ENCODE assay signal across 15 cellular contexts in genomic region chr5:68032240-68032762, GRCh38.
"Had no signal": no experiment of that assay in that cellular context is flagged by ENCODE, and none has a peak within 500 bp of the region (broad histone marks: within the 10 kb centered on the region; RNA-seq: fewer than 3 reads in every experiment).

No MANE protein-coding gene starts in this region.

- H2AFZ ChIP-seq: neural progenitor cell had no signal

- H3K27ac ChIP-seq: neural progenitor cell, ovary had no signal

- H3K4me1 Mint-ChIP-seq: stimulated activated naive B cell treated with anti-CD40 and anti-IgM and Interleukin-4, amounts not matched to agents 10 μg/mL and 1 μg/mL and 100 μg/mL, for 72 hours; stimulated activated naive CD8-positive, alpha-beta T cell treated with anti-CD3 and anti-CD28 coated beads, Interleukin-15, amount 100 ng/mL, for 72 hours had no signal

- DNase-seq: effector memory CD4-positive, alpha-beta T cell; mesenchymal stem cell; midbrain; nucleus accumbens; ovary; stimulated activated CD4-positive, alpha-beta T cell treated with anti-CD3 and anti-CD28 coated beads, Interleukin-2, amount 100 ng/mL, for 24 hours; stimulated activated CD4-positive, alpha-beta T cell treated with anti-CD3 and anti-CD28 coated beads, Interleukin-4, amount 100 ng/mL, for 4 hours; stimulated activated naive B cell treated with anti-CD40 and anti-IgM and Interleukin-4, amounts not matched to agents 10 μg/mL and 1 μg/mL and 100 μg/mL, for 72 hours; stimulated activated naive CD8-positive, alpha-beta T cell treated with anti-CD3 and anti-CD28 coated beads, Interleukin-15, amount 100 ng/mL, for 72 hours; substantia nigra had no signal

- H3K4me3 Mint-ChIP-seq: natural killer cell treated with Interleukin-12 subunit alpha and Interleukin-12 subunit beta and Interleukin-15 and Interleukin-18, amount 100 ng/mL, for 72 hours; neural progenitor cell; stimulated activated naive B cell treated with anti-CD40 and anti-IgM and Interleukin-4, amounts not matched to agents 10 μg/mL and 1 μg/mL and 100 μg/mL, for 72 hours; stimulated activated naive CD8-positive, alpha-beta T cell treated with anti-CD3 and anti-CD28 coated beads, Interleukin-15, amount 100 ng/mL, for 72 hours; type B pancreatic cell had no signal

- H3K27me3 Mint-ChIP-seq: stimulated activated naive CD8-positive, alpha-beta T cell treated with anti-CD3 and anti-CD28 coated beads, Interleukin-15, amount 100 ng/mL, for 72 hours; type B pancreatic cell had no signal

- H3K36me3 ChIP-seq: neural progenitor cell, ovary had no signal

- H3K9me3 ChIP-seq: ovary had no signal

- H3K9me3 Mint-ChIP-seq: natural killer cell treated with Interleukin-12 subunit alpha and Interleukin-12 subunit beta and Interleukin-15 and Interleukin-18, amount 100 ng/mL, for 72 hours; neural progenitor cell; stimulated activated naive CD8-positive, alpha-beta T cell treated with anti-CD3 and anti-CD28 coated beads, Interleukin-15, amount 100 ng/mL, for 72 hours had no signal

- H3K27me3 ChIP-seq: hepatocyte, neural progenitor cell, ovary had no signal

- H3K36me3 Mint-ChIP-seq: natural killer cell treated with Interleukin-12 subunit alpha and Interleukin-12 subunit beta and Interleukin-15 and Interleukin-18, amount 100 ng/mL, for 72 hours; neural progenitor cell; stimulated activated naive B cell treated with anti-CD40 and anti-IgM and Interleukin-4, amounts not matched to agents 10 μg/mL and 1 μg/mL and 100 μg/mL, for 72 hours; type B pancreatic cell had no signal

- H3K4me3 ChIP-seq: hepatocyte, lung, neural progenitor cell, ovary had no signal

- H3K27ac Mint-ChIP-seq: natural killer cell treated with Interleukin-12 subunit alpha and Interleukin-12 subunit beta and Interleukin-15 and Interleukin-18, amount 100 ng/mL, for 72 hours; stimulated activated naive B cell treated with anti-CD40 and anti-IgM and Interleukin-4, amounts not matched to agents 10 μg/mL and 1 μg/mL and 100 μg/mL, for 72 hours; stimulated activated naive CD8-positive, alpha-beta T cell treated with anti-CD3 and anti-CD28 coated beads, Interleukin-15, amount 100 ng/mL, for 72 hours; type B pancreatic cell had no signal

- H3K79me2 ChIP-seq: hepatocyte had no signal

- H3K4me2 ChIP-seq: hepatocyte, neural progenitor cell had no signal

- ATAC-seq: natural killer cell treated with Interleukin-12 subunit alpha and Interleukin-12 subunit beta and Interleukin-15 and Interleukin-18, amount 100 ng/mL, for 72 hours; stimulated activated naive B cell treated with anti-CD40 and anti-IgM and Interleukin-4, amounts not matched to agents 10 μg/mL and 1 μg/mL and 100 μg/mL, for 72 hours; stimulated activated naive CD8-positive, alpha-beta T cell treated with anti-CD3 and anti-CD28 coated beads, Interleukin-15, amount 100 ng/mL, for 72 hours had no signal

- H3K9ac ChIP-seq: neural progenitor cell had no signal
